ENCODE assay signal across 14 cellular contexts in the genomic region with DNA sequence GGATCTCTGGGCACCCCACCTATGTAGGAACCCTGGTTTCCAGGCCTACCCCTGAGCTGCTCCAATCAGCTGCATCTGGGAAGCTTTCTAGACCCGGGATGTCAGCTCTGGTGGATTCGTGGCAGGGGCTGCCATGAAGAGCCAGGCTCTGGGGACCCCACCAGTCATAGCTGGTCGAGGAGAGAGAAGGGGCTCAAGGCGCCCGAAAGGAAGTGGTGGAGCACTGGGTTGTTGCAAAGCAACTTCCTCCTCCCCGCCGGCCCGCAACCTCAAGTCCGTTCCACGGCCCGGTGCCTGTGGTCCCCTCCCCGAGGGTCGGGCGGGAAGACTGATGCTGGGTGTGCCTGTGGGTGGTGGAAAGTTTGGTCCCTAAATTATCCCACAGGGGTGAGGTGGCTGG. TPM values are rescaled to one million over a fixed set of nuclear protein-coding genes. Genes with fewer than 3 reads are reported as not detected.
A peak's percentile ranks its signal among the peaks of the same experiment; 100 is the strongest.
DNase-seq lines count a peak whose midpoint lies in the region; ATAC-seq, FAIRE-seq and TF ChIP-seq lines count a peak whose summit lies in the region.
"Had no signal": no experiment of that assay in that cellular context is flagged by ENCODE, and none has a peak within 500 bp of the region (broad histone marks: within the 10 kb centered on the region; RNA-seq: fewer than 3 reads in every experiment).

No MANE protein-coding gene starts in this region.

- H3K27me3 ChIP-seq in OCI-LY1 (ENCODE audit: insufficient read depth, low read length): no peaks in the 10 kb centered on the region
- no peaks in the 10 kb centered on the region for H3K27me3 ChIP-seq in GM12878 (replicated peaks in 1 of 2; ENCODE audit: control insufficient read depth in 2 of 2, insufficient read depth in 2 of 2, low read length in 1 of 2)
- H3K27me3 ChIP-seq in endodermal cell (ENCODE audit: control insufficient read depth, insufficient read depth, low read length, poor library complexity, severe bottlenecking): peaks cover 8% of the 10 kb centered on the region

- H3K4me1 Mint-ChIP-seq in activated naive CD4-positive, alpha-beta T cell treated with anti-CD3 and anti-CD28 coated beads for 36 hours (ENCODE audit: low read depth): peaks cover 78% of the 10 kb centered on the region
- H3K4me1 Mint-ChIP-seq in stimulated activated naive B cell treated with anti-CD40 and anti-IgM and Interleukin-4, amounts not matched to agents 10 μg/mL and 1 μg/mL and 100 μg/mL, for 72 hours: peaks cover 59 to 61% of the 10 kb centered on the region in 2 donors
- peaks cover 28% of the 10 kb centered on the region for H3K4me1 Mint-ChIP-seq in endodermal cell

- POLR2A ChIA-PET in GM12878 (lab: Charles Lee): interaction anchor here (0.6 to 9.2 kb wide), 5 partner anchors 10 to 90 kb away, joined by 3 to 76 read pairs (median 3); partner anchors contain the start of gene TBKBP1

- 0 out of 2 replicates have a peak, but pooled peaks cover 3% of the 10 kb centered on the region for H3F3A ChIP-seq in OCI-LY1 (ENCODE audit: insufficient read depth, low read length)

- in situ Hi-C loops in GM12878 (cut with MboI): no loop called here

- no peak overlapping the region for H3K4me3 ChIP-seq in OCI-LY1 (ENCODE audit: low read depth, low read length, poor library complexity, severe bottlenecking)
- H3K4me3 ChIP-seq in GM12878: no peak overlapping the region
- no peak overlapping the region for H3K4me3 ChIP-seq in endodermal cell (ENCODE audit: low read length)

- no peak overlapping the region for H3K9ac ChIP-seq in OCI-LY1 (ENCODE audit: low read length)
- no peak overlapping the region for H3K9ac ChIP-seq in GM12878 (ENCODE audit: control insufficient read depth, insufficient read depth, low read length)
- no peak overlapping the region for H3K9ac ChIP-seq in endodermal cell (ENCODE audit: extremely low read depth, low read length, poor library complexity, severe bottlenecking)
- H3K9ac ChIP-seq: parathyroid adenoma had no signal

- no peaks in the 10 kb centered on the region for H3K9me3 Mint-ChIP-seq in activated naive CD4-positive, alpha-beta T cell treated with anti-CD3 and anti-CD28 coated beads for 36 hours
- H3K9me3 Mint-ChIP-seq in stimulated activated naive B cell treated with anti-CD40 and anti-IgM and Interleukin-4, amounts not matched to agents 10 μg/mL and 1 μg/mL and 100 μg/mL, for 72 hours: no peaks in the 10 kb centered on the region
- no peaks in the 10 kb centered on the region for H3K9me3 Mint-ChIP-seq in endodermal cell

- H3K4me2 ChIP-seq in OCI-LY1 (ENCODE audit: low read length) (peak overlapping the region; percentile 3; the same call in 1 of the 2 replicates), GM12878 (ENCODE audit: control insufficient read depth, insufficient read depth) (peak overlapping the region; percentile 1)

- peaks cover 38% of the 10 kb centered on the region for H3K36me3 Mint-ChIP-seq in activated naive CD4-positive, alpha-beta T cell treated with anti-CD3 and anti-CD28 coated beads for 36 hours (ENCODE audit: low read depth)
- H3K36me3 Mint-ChIP-seq in stimulated activated naive B cell treated with anti-CD40 and anti-IgM and Interleukin-4, amounts not matched to agents 10 μg/mL and 1 μg/mL and 100 μg/mL, for 72 hours: no peaks in the 10 kb centered on the region
- H3K36me3 Mint-ChIP-seq in endodermal cell (ENCODE audit: low read depth): peaks cover 12% of the 10 kb centered on the region

- H2AFZ ChIP-seq in OCI-LY1 (ENCODE audit: low read length): no peak overlapping the region
- no peak overlapping the region for H2AFZ ChIP-seq in GM12878 (ENCODE audit: control insufficient read depth, low read depth, low read length)
- H2AFZ ChIP-seq: parathyroid adenoma had no signal

- H3K79me2 ChIP-seq in OCI-LY1 (ENCODE audit: insufficient read depth, low read length): no peaks in the 10 kb centered on the region
- H3K79me2 ChIP-seq in GM12878 (ENCODE audit: control insufficient read depth, insufficient read depth, low read length): no peaks in the 10 kb centered on the region
- H3K79me2 ChIP-seq: parathyroid adenoma had no signal

- CTCF ChIA-PET in activated naive CD4-positive, alpha-beta T cell treated with anti-CD3 and anti-CD28 coated beads for 36 hours (lab: Charles Lee): interaction anchor here (0.6 to 5.5 kb wide), 7 partner anchors 7 to 86 kb away, joined by 3 to 72 read pairs (median 4); partner anchors contain the start of gene TBX21
- CTCF ChIA-PET in GM12878 (lab: Yijun Ruan, JAX): interaction anchor here (1.1 to 9.4 kb wide), 2 partner anchors 12 to 29 kb away, joined by 8 to 229 read pairs; partner anchors contain the start of gene TBX21

- no peaks in the 10 kb centered on the region for H3K9me2 ChIP-seq in OCI-LY1 (ENCODE audit: low read depth, low read length)

- H3K27ac Mint-ChIP-seq in activated naive CD4-positive, alpha-beta T cell treated with anti-CD3 and anti-CD28 coated beads for 36 hours: peak overlapping the region; percentile 98
- H3K27ac Mint-ChIP-seq in stimulated activated naive B cell treated with anti-CD40 and anti-IgM and Interleukin-4, amounts not matched to agents 10 μg/mL and 1 μg/mL and 100 μg/mL, for 72 hours: no peak overlapping the region
- no peak overlapping the region for H3K27ac Mint-ChIP-seq in endodermal cell

- H3K4me3 Mint-ChIP-seq in activated naive CD4-positive, alpha-beta T cell treated with anti-CD3 and anti-CD28 coated beads for 36 hours: peak overlapping the region; percentile 71
- peak overlapping the region; percentile 3 to 20 for H3K4me3 Mint-ChIP-seq in stimulated activated naive B cell treated with anti-CD40 and anti-IgM and Interleukin-4, amounts not matched to agents 10 μg/mL and 1 μg/mL and 100 μg/mL, for 72 hours
- H3K4me3 Mint-ChIP-seq in endodermal cell: no peak overlapping the region

- no TSS peak for BruUV-seq in GM12878 (replicated peaks; lab: Mats Ljungman, UMichigan)

- FAIRE-seq in GM12878 (lab: Jason Lieb, UNC): no peak
- FAIRE-seq: frontal cortex had no signal

- ATAC-seq in GM12878 (0 out of 3 replicates have a peak, but pooled peaks have one; percentile 9), HG02571 (IDR thresholded peaks at IDR 0.05; ENCODE audit: unreplicated experiment) (no peak)
- ATAC-seq in stimulated activated naive B cell treated with anti-CD40 and anti-IgM and Interleukin-4, amounts not matched to agents 10 μg/mL and 1 μg/mL and 100 μg/mL, for 72 hours (replicated peaks): peak; percentile 37 to 41
- ATAC-seq: left colon, PC-3 had no signal

- H3K27ac ChIP-seq in OCI-LY1 (ENCODE audit: low read depth, low read length, poor library complexity, severe bottlenecking): no peak overlapping the region
- no peak overlapping the region for H3K27ac ChIP-seq in GM12878 (ENCODE audit: control insufficient read depth, insufficient read depth)
- H3K27ac ChIP-seq in endodermal cell (ENCODE audit: low read depth, low read length): no peak overlapping the region
- H3K27ac ChIP-seq: parathyroid adenoma, VCaP had no signal

- H3K9me3 ChIP-seq in OCI-LY1 (ENCODE audit: low read length): no peaks in the 10 kb centered on the region
- H3K9me3 ChIP-seq in GM12878 (replicated peaks; ENCODE audit: control insufficient read depth, insufficient read depth, low read length): no peaks in the 10 kb centered on the region
- no peaks in the 10 kb centered on the region for H3K9me3 ChIP-seq in endodermal cell (ENCODE audit: control insufficient read depth, low read length)

- H3K4me1 ChIP-seq in OCI-LY1 (ENCODE audit: insufficient read depth, low read length, severe bottlenecking): peaks cover 33% of the 10 kb centered on the region
- H3K4me1 ChIP-seq in GM12878 (ENCODE audit: control insufficient read depth, insufficient read depth, low read length): peaks cover 42% of the 10 kb centered on the region
- peaks cover 5% of the 10 kb centered on the region for H3K4me1 ChIP-seq in endodermal cell (ENCODE audit: control insufficient read depth, insufficient read depth, low read length)

- no peak for TF ChIP-seq EP300 in GM12878 (IDR thresholded peaks at IDR 0.05; ENCODE audit: borderline replicate concordance in 1 of 2, control insufficient read depth in 1 of 2, low read depth in 2 of 2, low read length in 2 of 2)

- no peak for TF ChIP-seq CTCF in OCI-LY1 (IDR thresholded peaks at IDR 0.05; ENCODE audit: low read length)
- TF ChIP-seq CTCF in GM12878 (IDR thresholded peaks at IDR 0.05 in 2 of 3, conservative IDR thresholded peaks at IDR 0.05 in 1 of 3; ENCODE audit: control insufficient read depth in 2 of 3, extremely low read depth in 1 of 3, insufficient read depth in 1 of 3, low read depth in 3 of 3, low read length in 3 of 3): no peak
- TF ChIP-seq CTCF in endodermal cell (conservative IDR thresholded peaks at IDR 0.05): no peak

- intact Hi-C loops in activated naive CD4-positive, alpha-beta T cell treated with anti-CD3 and anti-CD28 coated beads for 36 hours (cut with micrococcal nuclease): no loop called here
- intact Hi-C loops in GM12878 (cut with micrococcal nuclease; ENCODE audit: unreplicated experiment): no loop called here

- no peak for TF ChIP-seq RAD21 in GM12878 (IDR thresholded peaks at IDR 0.05; ENCODE audit: insufficient read depth, low read depth, low read length)

- RAD21 ChIA-PET in GM12878 (lab: Charles Lee; ENCODE audit: unreplicated experiment): interaction anchor here (0.7 to 9.9 kb wide), 6 partner anchors 10 to 38 kb away, joined by 3 to 136 read pairs (median 4); partner anchors contain the start of gene TBX21

- no peaks in the 10 kb centered on the region for H3K27me3 Mint-ChIP-seq in activated naive CD4-positive, alpha-beta T cell treated with anti-CD3 and anti-CD28 coated beads for 36 hours (ENCODE audit: low read depth)
- H3K27me3 Mint-ChIP-seq in stimulated activated naive B cell treated with anti-CD40 and anti-IgM and Interleukin-4, amounts not matched to agents 10 μg/mL and 1 μg/mL and 100 μg/mL, for 72 hours: no peaks in the 10 kb centered on the region
- H3K27me3 Mint-ChIP-seq in endodermal cell (ENCODE audit: insufficient read depth): peaks cover 16% of the 10 kb centered on the region

- SMC1A ChIA-PET in GM12878 (lab: Charles Lee; ENCODE audit: uncharacterized antibody, unreplicated experiment): interaction anchor here (1.2 to 6.5 kb wide), 4 partner anchors 11 to 32 kb away, joined by 3 to 31 read pairs (median 16); partner anchors contain the start of gene TBKBP1

- peaks cover 27% of the 10 kb centered on the region for H3K36me3 ChIP-seq in OCI-LY1 (ENCODE audit: insufficient read depth, low read length)
- no peaks in the 10 kb centered on the region for H3K36me3 ChIP-seq in GM12878 (ENCODE audit: control insufficient read depth in 2 of 2, insufficient read depth in 2 of 2, low read length in 1 of 2)
- peaks cover 11% of the 10 kb centered on the region for H3K36me3 ChIP-seq in endodermal cell (ENCODE audit: control insufficient read depth, insufficient read depth, low read length)

- TF ChIP-seq POLR2A in GM12878 (IDR thresholded peaks at IDR 0.05; ENCODE audit: low read depth, low read length): no peak

- no peaks in the 10 kb centered on the region for H4K20me1 ChIP-seq in OCI-LY1 (ENCODE audit: insufficient read depth, low read length)
- H4K20me1 ChIP-seq in GM12878 (ENCODE audit: control insufficient read depth, insufficient read depth): no peaks in the 10 kb centered on the region

- DNase-seq in activated naive CD4-positive, alpha-beta T cell treated with anti-CD3 and anti-CD28 coated beads for 36 hours: no peak
- no peak for DNase-seq in activated naive CD4-positive, alpha-beta T cell treated with Interleukin-2 at 50 U/mL for 16 hours
- DNase-seq in GM12878 (ENCODE audit: low read depth, low spot score): no peak
- DNase-seq in stimulated activated naive B cell treated with anti-CD40 and anti-IgM and Interleukin-4, amounts not matched to agents 10 μg/mL and 1 μg/mL and 100 μg/mL, for 72 hours: no peak
- DNase-seq in endodermal cell: no peak
- DNase-seq in NCI-H226: no peak
- DNase-seq: left colon, PC-3 had no signal

- WGBS in GM12878 (ENCODE audit: insufficient coverage, insufficient replicate concordance, low lambda C conversion rate, missing lambda C conversion rate): 11% methylated on average over 13 of the region's 14 CpGs
- 82 to 86% methylated on average over 5 to 14 of the region's 14 CpGs for WGBS in endodermal cell (ENCODE audit: insufficient coverage in 1 of 2, insufficient read length in 1 of 2), 2 experiments

RNA-seq across cellular contexts. Expression of gene TBKBP1, which starts 10.2 kb away (rescaled TPM):
- 10 to 100 TPM; 19.5 to 19.7 TPM for total RNA-seq in activated naive CD4-positive, alpha-beta T cell treated with anti-CD3 and anti-CD28 coated beads for 36 hours
- total RNA-seq in GM12878 (2013; cell fraction: nucleolus; rRNA removed): 10.4 and 10.6 TPM in 2 replicates
- total RNA-seq in GM12878 (2014; rRNA removed): 0.11 and 0.23 TPM in 2 replicates
- total RNA-seq in GM12878 (2014; rRNA removed; fragmentation: Illumina TruSeq; extraction: Trizol): 0.18 and 0.85 TPM in 2 replicates
- total RNA-seq in GM12878 (2021): 0.69 and 1.5 TPM in 2 replicates
- polyA plus RNA-seq in GM12878 (2011; ENCODE audit: low read depth): 0.79 TPM
- 2.0 and 2.7 TPM in 2 replicates for polyA plus RNA-seq in GM12878 (2011; rRNA removed)
- polyA plus RNA-seq in GM12878 (2011; cell fraction: cytosol; rRNA removed): 1.9 and 3.5 TPM in 2 replicates
- 18.8 and 22.1 TPM in 2 replicates for polyA plus RNA-seq in GM12878 (2011; cell fraction: nucleus; rRNA removed)
- 1.8 and 2.9 TPM in 2 replicates for polyA plus RNA-seq in GM12878 (2012)
- polyA plus RNA-seq in GM12878 (2014; fragmentation: Illumina TruSeq; extraction: Trizol): 0.38 TPM in 1 of 2 replicates, not detected in the other
- polyA plus RNA-seq in GM12878 (2014; fragmentation: Nextera tagmentation; extraction: Ambion mirVana): not detected
- polyA plus RNA-seq in GM12878 (2014; rRNA removed): 0.74 and 1.4 TPM in 2 replicates
- polyA plus RNA-seq in GM12878 (2016; fragmentation: Nextera tagmentation; extraction: Ambion mirVana): under 1 TPM in 1 of 2 experiments, not detected in 1; 0.11 TPM
- 1.4 and 1.8 TPM in 2 replicates for polyA minus RNA-seq in GM12878 (2011; rRNA and poly(A)+ RNA removed)
- 0.94 and 1.1 TPM in 2 replicates for polyA minus RNA-seq in GM12878 (2011; cell fraction: cytosol; rRNA and poly(A)+ RNA removed)
- 1.8 and 2.7 TPM in 2 replicates for polyA minus RNA-seq in GM12878 (2011; cell fraction: nucleus; rRNA and poly(A)+ RNA removed)
- 10 to 100 TPM; 14.5 to 22.9 TPM for total RNA-seq in endodermal cell
- polyA plus RNA-seq in endodermal cell (2013, experiment 1 of 2): 17.3 TPM
- 16.7 TPM for polyA plus RNA-seq in endodermal cell (2013, experiment 2 of 2)

RNA-seq across cellular contexts. Expression of gene TBX21, which starts 28.9 kb away (rescaled TPM):
- total RNA-seq in activated naive CD4-positive, alpha-beta T cell treated with anti-CD3 and anti-CD28 coated beads for 36 hours: 10 to 100 TPM; 50.6 to 52.3 TPM
- total RNA-seq in GM12878 (2013; cell fraction: nucleolus; rRNA removed): 7.7 and 9.6 TPM in 2 replicates
- 7.9 and 8.4 TPM in 2 replicates for total RNA-seq in GM12878 (2014; rRNA removed)
- total RNA-seq in GM12878 (2014; rRNA removed; fragmentation: Illumina TruSeq; extraction: Trizol): 3.2 and 4.1 TPM in 2 replicates
- 8.3 and 9.5 TPM in 2 replicates for total RNA-seq in GM12878 (2021)
- 2.3 TPM for polyA plus RNA-seq in GM12878 (2011; ENCODE audit: low read depth)
- 8.6 and 9.6 TPM in 2 replicates for polyA plus RNA-seq in GM12878 (2011; rRNA removed)
- 11.3 and 12.2 TPM in 2 replicates for polyA plus RNA-seq in GM12878 (2011; cell fraction: cytosol; rRNA removed)
- polyA plus RNA-seq in GM12878 (2011; cell fraction: nucleus; rRNA removed): 21.6 and 25.3 TPM in 2 replicates
- 4.7 and 7.3 TPM in 2 replicates for polyA plus RNA-seq in GM12878 (2012)
- 4.8 and 6.0 TPM in 2 replicates for polyA plus RNA-seq in GM12878 (2014; fragmentation: Illumina TruSeq; extraction: Trizol)
- 1 to 10 TPM in 1 of 2 experiments, under 1 TPM in 1; 0.63 to 1.8 TPM for polyA plus RNA-seq in GM12878 (2014; fragmentation: Nextera tagmentation; extraction: Ambion mirVana)
- polyA plus RNA-seq in GM12878 (2014; rRNA removed): 6.0 and 6.3 TPM in 2 replicates
- 1 to 10 TPM; 1.6 to 1.7 TPM for polyA plus RNA-seq in GM12878 (2016; fragmentation: Nextera tagmentation; extraction: Ambion mirVana)
- 6.6 and 12.4 TPM in 2 replicates for polyA minus RNA-seq in GM12878 (2011; rRNA and poly(A)+ RNA removed)
- 6.7 and 10.3 TPM in 2 replicates for polyA minus RNA-seq in GM12878 (2011; cell fraction: cytosol; rRNA and poly(A)+ RNA removed)
- polyA minus RNA-seq in GM12878 (2011; cell fraction: nucleus; rRNA and poly(A)+ RNA removed): 9.1 and 11.5 TPM in 2 replicates
- total RNA-seq in endodermal cell: not detected
- not detected for polyA plus RNA-seq in endodermal cell (2013, experiment 1 of 2)
- polyA plus RNA-seq in endodermal cell (2013, experiment 2 of 2): not detected
- total RNA-seq: dermis microvascular lymphatic vessel endothelial cell, PC-3 had no signal

RNA-seq across cellular contexts. Expression of gene KPNB1, which starts 54.4 kb away (rescaled TPM):
- 100 to 1,000 TPM; 602 to 614 TPM for total RNA-seq in activated naive CD4-positive, alpha-beta T cell treated with anti-CD3 and anti-CD28 coated beads for 36 hours
- total RNA-seq in GM12878 (2013; cell fraction: nucleolus; rRNA removed): 212 and 232 TPM in 2 replicates
- total RNA-seq in GM12878 (2014; rRNA removed) (246 and 258 TPM in 2 replicates), GM12878 (2014; rRNA removed; fragmentation: Illumina TruSeq; extraction: Trizol) (261 and 282 TPM in 2 replicates), GM12878 (2021) (485 and 525 TPM in 2 replicates), endodermal cell (100 to 1,000 TPM; 452 to 500 TPM)
- polyA plus RNA-seq in GM12878 (2011; ENCODE audit: low read depth): 133 TPM
- polyA plus RNA-seq in GM12878 (2011; rRNA removed) (231 and 237 TPM in 2 replicates), GM12878 (2014; fragmentation: Illumina TruSeq; extraction: Trizol) (430 and 445 TPM in 2 replicates), GM12878 (2014; fragmentation: Nextera tagmentation; extraction: Ambion mirVana) (100 to 1,000 TPM; 130 to 233 TPM), GM12878 (2014; rRNA removed) (255 and 258 TPM in 2 replicates), GM12878 (2016; fragmentation: Nextera tagmentation; extraction: Ambion mirVana) (10 to 100 TPM; 67.8 to 73.9 TPM)
- 156 and 173 TPM in 2 replicates for polyA plus RNA-seq in GM12878 (2011; cell fraction: cytosol; rRNA removed)
- polyA plus RNA-seq in GM12878 (2011; cell fraction: nucleus; rRNA removed): 144 and 217 TPM in 2 replicates
- polyA plus RNA-seq in GM12878 (2012): 185 and 207 TPM in 2 replicates
- polyA minus RNA-seq in GM12878 (2011; rRNA and poly(A)+ RNA removed): 236 and 343 TPM in 2 replicates
- polyA minus RNA-seq in GM12878 (2011; cell fraction: cytosol; rRNA and poly(A)+ RNA removed): 95.2 and 97.0 TPM in 2 replicates
- polyA minus RNA-seq in GM12878 (2011; cell fraction: nucleus; rRNA and poly(A)+ RNA removed): 44.5 and 57.6 TPM in 2 replicates
- 347 TPM for polyA plus RNA-seq in endodermal cell (2013, experiment 1 of 2)
- polyA plus RNA-seq in endodermal cell (2013, experiment 2 of 2): 324 TPM

Comparison
In these comparisons a context has a peak if more than half of its experiments do, and no peak if none do; other contexts are left out.
1. RNA of gene TBX21, which starts 28.9 kb away (total RNA-seq): 50.6 to 52.3 TPM in activated naive CD4-positive, alpha-beta T cell treated with anti-CD3 and anti-CD28 coated beads for 36 hours and 3.2 to 9.6 TPM in GM12878; not detected in endodermal cell; every median in the first group is over 4 times any median in the second.